27 cellular contexts compared by ENCODE assay signal in genomic region chr4:173626277-173626676, GRCh38.
"Had no signal": no experiment of that assay in that cellular context is flagged by ENCODE, and none has a peak within 500 bp of the region (broad histone marks: within the 10 kb centered on the region; RNA-seq: fewer than 3 reads in every experiment).

No MANE protein-coding gene starts in this region.

- H2AFZ ChIP-seq: neural progenitor cell, parathyroid adenoma had no signal

- H3K4me3 ChIP-seq: coronary artery, esophagus muscularis mucosa, heart right ventricle, left lung, mucosa of descending colon, neural progenitor cell, skin epidermis, spleen, testis, tibial nerve, upper lobe of left lung had no signal

- FAIRE-seq: endothelial cell of umbilical vein, islet of Langerhans, urothelium cell line had no signal

- H3K9ac ChIP-seq: neural progenitor cell, parathyroid adenoma had no signal

- H3K36me3 ChIP-seq: esophagus muscularis mucosa, heart right ventricle, left lung, neural progenitor cell, spleen, tibial nerve, upper lobe of left lung had no signal

- DNase-seq: dermis blood vessel endothelial cell; effector memory CD4-positive, alpha-beta T cell; foreskin keratinocyte; glutamatergic neuron; heart right ventricle; hippocampal formation; left cardiac atrium; left lung; mesenchymal stem cell; mucosa of descending colon; naive thymus-derived CD4-positive, alpha-beta T cell; spleen; stimulated activated CD4-positive, alpha-beta T cell treated with anti-CD3 and anti-CD28 coated beads, Interleukin-4, amount 100 ng/mL, for 4 hours; stimulated activated naive CD8-positive, alpha-beta T cell treated with anti-CD3 and anti-CD28 coated beads, Interleukin-15, Interleukin-2, amounts not matched to agents 100 U/mL and 50 U/mL, for 24 hours; substantia nigra; testis; upper lobe of left lung had no signal

- H3K79me2 ChIP-seq: parathyroid adenoma had no signal

- H3K4me1 ChIP-seq: esophagus muscularis mucosa, foreskin keratinocyte, heart right ventricle, left lung, neural progenitor cell, parathyroid adenoma, spleen, testis, tibial nerve, upper lobe of left lung had no signal

- H3K27me3 ChIP-seq: esophagus muscularis mucosa, foreskin keratinocyte, heart right ventricle, left lung, neural progenitor cell, spleen, testis, tibial nerve, upper lobe of left lung had no signal

- H3K27ac ChIP-seq: coronary artery, esophagus muscularis mucosa, foreskin keratinocyte, heart right ventricle, left lung, neural progenitor cell, parathyroid adenoma, skin epidermis, spleen, testis, tibial nerve, upper lobe of left lung had no signal

- H3K4me2 ChIP-seq: neural progenitor cell had no signal

- H3K9me3 ChIP-seq: testis had no signal

- ATAC-seq: foreskin keratinocyte; heart right ventricle; left cardiac atrium; left lung; mucosa of descending colon; naive thymus-derived CD4-positive, alpha-beta T cell; stimulated activated memory B cell treated with anti-CD40 and anti-IgM and Interleukin-4, amounts not matched to agents 10 μg/mL and 1 μg/mL and 100 μg/mL, for 72 hours; stimulated activated naive CD8-positive, alpha-beta T cell treated with anti-CD3 and anti-CD28 coated beads, Interleukin-15, Interleukin-2, amounts not matched to agents 100 U/mL and 50 U/mL, for 24 hours had no signal
